ENCODE assay signal across 15 cellular contexts in genomic region chr9:86660146-86660545, GRCh38.
DNase-seq lines count a peak whose midpoint lies in the region; ATAC-seq, FAIRE-seq and TF ChIP-seq lines count a peak whose summit lies in the region.
"Had no signal": no experiment of that assay in that cellular context is flagged by ENCODE, and none has a peak within 500 bp of the region (broad histone marks: within the 10 kb centered on the region; RNA-seq: fewer than 3 reads in every experiment).

No MANE protein-coding gene starts in this region.

- no peak for ATAC-seq in GM21367 (IDR thresholded peaks at IDR 0.05; ENCODE audit: unreplicated experiment)
- ATAC-seq in GM21737 (IDR thresholded peaks at IDR 0.05; ENCODE audit: unreplicated experiment): no peak
- ATAC-seq: gastrocnemius medialis had no signal

- peak; percentile 73 for DNase-seq in GM04503 (ENCODE audit: low read depth)
- DNase-seq in RPMI7951 (ENCODE audit: low read depth): peak; percentile 43
- DNase-seq in fibroblast of lung (ENCODE audit: low read depth in 2 of 2): peak; percentile 77 to 93
- DNase-seq in renal cortical epithelial cell (ENCODE audit: low read depth): peak; percentile 40
- no peak for DNase-seq in NCI-H2081 (lab: John Stamatoyannopoulos, UW)
- no peak for DNase-seq in frontal cortex (ENCODE audit: low spot score in 2 of 2)
- DNase-seq: activated T-cell treated with anti-CD3 and anti-CD28 coated beads for 4 hours; gastrocnemius medialis; left ventricle myocardium inferior; NCI-H446 treated with DMSO at 0.1 percent for 48 hours; ovary; stimulated activated CD4-positive, alpha-beta T cell treated with anti-CD3 and anti-CD28 coated beads, Interleukin-4, amount 100 ng/mL, for 1 hour had no signal

- H4K20me1 ChIP-seq in fibroblast of lung (ENCODE audit: control insufficient read depth, extremely low read depth, insufficient read depth, low read length): no peaks in the 10 kb centered on the region

- H3K9ac ChIP-seq in fibroblast of lung (ENCODE audit: insufficient read depth, low read length): no peak overlapping the region

- no peaks in the 10 kb centered on the region for H3K9me3 ChIP-seq in fibroblast of lung (ENCODE audit: control insufficient read depth, insufficient read depth, low read depth, low read length)
- H3K9me3 ChIP-seq: gastrocnemius medialis, left ventricle myocardium inferior, ovary had no signal

- TF ChIP-seq CTCF in fibroblast of lung (conservative IDR thresholded peaks at IDR 0.05 in 1 of 2, IDR thresholded peaks at IDR 0.05 in 1 of 2; ENCODE audit: low read depth in 1 of 2, low read length in 2 of 2): no peak

- H3K79me2 ChIP-seq in fibroblast of lung (ENCODE audit: control insufficient read depth, insufficient read depth, low read length): no peaks in the 10 kb centered on the region

- peaks cover 4% of the 10 kb centered on the region for H3K4me1 ChIP-seq in fibroblast of lung (ENCODE audit: control insufficient read depth, extremely low read depth, insufficient read depth, low read length)
- H3K4me1 ChIP-seq: gastrocnemius medialis, left ventricle myocardium inferior had no signal

- no peak overlapping the region for H3K4me2 ChIP-seq in fibroblast of lung (ENCODE audit: extremely low read depth, insufficient read depth, low read length)

- no peaks in the 10 kb centered on the region for H3K36me3 ChIP-seq in fibroblast of lung (ENCODE audit: control insufficient read depth, insufficient read depth, low read length)
- H3K36me3 ChIP-seq: cardiac muscle cell, gastrocnemius medialis, left ventricle myocardium inferior, ovary had no signal

- no peak overlapping the region for H2AFZ ChIP-seq in fibroblast of lung (ENCODE audit: low read length)

- no peak overlapping the region for H3K27ac ChIP-seq in fibroblast of lung (ENCODE audit: insufficient read depth, low read length)
- H3K27ac ChIP-seq: cardiac muscle cell, gastrocnemius medialis, left ventricle myocardium inferior, ovary had no signal

- no peaks in the 10 kb centered on the region for H3K27me3 ChIP-seq in fibroblast of lung (ENCODE audit: control insufficient read depth, insufficient read depth, low read length)
- H3K27me3 ChIP-seq: cardiac muscle cell, gastrocnemius medialis, ovary had no signal

- no peak overlapping the region for H3K4me3 ChIP-seq in fibroblast of lung (replicated peaks in 1 of 4; ENCODE audit: control extremely low read depth in 1 of 4, insufficient read depth in 1 of 4, low read depth in 3 of 4, low read length in 4 of 4)
- H3K4me3 ChIP-seq: cardiac muscle cell, gastrocnemius medialis, left ventricle myocardium inferior, ovary had no signal

- no peak for FAIRE-seq in frontal cortex (lab: Jason Lieb, UNC)

Comparison
In these comparisons a context has a peak if more than half of its experiments do, and no peak if none do; other contexts are left out.
1. DNase-seq: peak in GM04503 (single experiment), RPMI7951 (single experiment), fibroblast of lung (2 of 2) and renal cortical epithelial cell (single experiment); none in NCI-H2081 (0 of 2) and frontal cortex (0 of 2).